ENCODE assay signal across 21 cellular contexts in genomic region chr1:205224736-205225135, GRCh38.
"Had no signal": no experiment of that assay in that cellular context is flagged by ENCODE, and none has a peak within 500 bp of the region (broad histone marks: within the 10 kb centered on the region; RNA-seq: fewer than 3 reads in every experiment).

No MANE protein-coding gene starts in this region.

- H3K36me3 ChIP-seq: gastrocnemius medialis, lower lobe of right lung, right lobe of liver, thoracic aorta, tibial nerve, upper lobe of left lung had no signal

- H3K36me3 Mint-ChIP-seq: naive thymus-derived CD8-positive, alpha-beta T cell; stimulated activated naive B cell treated with anti-CD40 and anti-IgM and Interleukin-4, amounts not matched to agents 10 μg/mL and 1 μg/mL and 100 μg/mL, for 72 hours had no signal

- ATAC-seq: esophagus mucosa; gastrocnemius medialis; left ventricle myocardium superior; lower lobe of right lung; naive thymus-derived CD8-positive, alpha-beta T cell; right lobe of liver; stimulated activated naive B cell treated with anti-CD40 and anti-IgM and Interleukin-4, amounts not matched to agents 10 μg/mL and 1 μg/mL and 100 μg/mL, for 72 hours had no signal

- H3K4me3 ChIP-seq: dorsolateral prefrontal cortex, gastrocnemius medialis, lower lobe of right lung, right lobe of liver, thoracic aorta, tibial nerve, upper lobe of left lung had no signal

- H3K27me3 ChIP-seq: dorsolateral prefrontal cortex, gastrocnemius medialis, right lobe of liver, tibial nerve, upper lobe of left lung had no signal

- H3K27ac ChIP-seq: epithelial cell of prostate, gastrocnemius medialis, lower lobe of right lung, parathyroid adenoma, right lobe of liver, thoracic aorta, tibial nerve, upper lobe of left lung had no signal

- H3K9me3 ChIP-seq: gastrocnemius medialis, lower lobe of right lung, right lobe of liver, thoracic aorta, tibial nerve, upper lobe of left lung had no signal

- DNase-seq: dorsolateral prefrontal cortex; effector CD4-positive, alpha-beta T cell; foreskin fibroblast; gastrocnemius medialis; head of caudate nucleus; left ventricle myocardium superior; lower lobe of right lung; naive thymus-derived CD8-positive, alpha-beta T cell; right lobe of liver; small intestine; stimulated activated CD4-positive, alpha-beta T cell treated with anti-CD3 and anti-CD28 coated beads, Interleukin-15, amount 100 ng/mL, for 24 hours; stimulated activated CD4-positive, alpha-beta T cell treated with anti-CD3 and anti-CD28 coated beads, Interleukin-2, amount 100 ng/mL, for 48 hours; stimulated activated naive B cell treated with anti-CD40 and anti-IgM and Interleukin-4, amounts not matched to agents 10 μg/mL and 1 μg/mL and 100 μg/mL, for 72 hours; upper lobe of left lung had no signal

- H3K27ac Mint-ChIP-seq: naive thymus-derived CD8-positive, alpha-beta T cell; stimulated activated naive B cell treated with anti-CD40 and anti-IgM and Interleukin-4, amounts not matched to agents 10 μg/mL and 1 μg/mL and 100 μg/mL, for 72 hours; stimulated activated naive CD8-positive, alpha-beta T cell treated with anti-CD3 and anti-CD28 coated beads, Interleukin-15, Interleukin-2, amounts not matched to agents 100 ng/mL and 50 ng/mL, for 24 hours had no signal

- H3K9me3 Mint-ChIP-seq: naive thymus-derived CD8-positive, alpha-beta T cell; neural crest cell; stimulated activated naive B cell treated with anti-CD40 and anti-IgM and Interleukin-4, amounts not matched to agents 10 μg/mL and 1 μg/mL and 100 μg/mL, for 72 hours; stimulated activated naive CD8-positive, alpha-beta T cell treated with anti-CD3 and anti-CD28 coated beads, Interleukin-15, Interleukin-2, amounts not matched to agents 100 ng/mL and 50 ng/mL, for 24 hours had no signal

- H3K4me3 Mint-ChIP-seq: naive thymus-derived CD8-positive, alpha-beta T cell; neural crest cell; stimulated activated naive B cell treated with anti-CD40 and anti-IgM and Interleukin-4, amounts not matched to agents 10 μg/mL and 1 μg/mL and 100 μg/mL, for 72 hours; stimulated activated naive CD8-positive, alpha-beta T cell treated with anti-CD3 and anti-CD28 coated beads, Interleukin-15, Interleukin-2, amounts not matched to agents 100 ng/mL and 50 ng/mL, for 24 hours had no signal
